8 cellular contexts compared by ENCODE assay signal in the genomic region with DNA sequence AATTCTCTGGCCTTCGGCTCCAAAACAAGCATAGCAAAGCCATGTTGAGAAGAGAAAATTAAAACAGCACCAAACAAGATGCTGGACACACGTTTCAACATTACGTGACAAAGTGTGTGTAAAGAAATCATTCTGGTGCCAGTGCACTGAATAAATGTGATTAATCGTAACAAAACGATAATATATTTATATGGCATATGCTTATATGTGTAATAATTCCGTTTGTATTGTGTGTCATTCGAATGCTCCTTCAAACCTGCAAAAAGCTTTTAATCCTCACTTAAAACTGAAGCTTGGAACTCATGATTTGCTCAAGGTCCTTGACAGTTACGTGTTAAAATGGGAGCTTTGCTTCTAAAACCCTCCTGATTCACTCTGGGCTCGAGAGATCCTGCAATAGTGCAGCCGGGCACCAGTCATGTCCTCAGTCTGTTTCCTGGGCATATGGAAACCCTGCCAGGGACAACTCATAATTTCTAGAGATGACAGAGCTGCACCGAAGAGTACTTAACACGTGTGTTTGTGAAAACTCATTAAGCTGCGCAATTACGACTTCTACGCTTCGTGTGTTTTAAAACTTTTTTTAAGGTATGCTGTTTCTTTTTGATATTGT. TPM values are rescaled to one million over a fixed set of nuclear protein-coding genes. Genes with fewer than 3 reads are reported as not detected.
DNase-seq lines count a peak whose midpoint lies in the region; ATAC-seq lines count a peak whose summit lies in the region.

No MANE protein-coding gene starts in this region.

- H3K4me1 ChIP-seq in urinary bladder (ENCODE audit: insufficient read depth): no peaks in the 10 kb centered on the region

- intact Hi-C loops in Right ventricle myocardium superior (cut with DNase I): no loop called here
- intact Hi-C loops in left cardiac atrium (cut with DNase I): loop anchor here in 1 of 2 donors (5.0 kb wide), 1 partner anchor 133 kb away; no protein-coding TSS in a partner anchor
- intact Hi-C loops in activated T-helper 2 cell treated with anti-CD3 and anti-CD28 coated beads, Interferon-gamma antibody, Interleukin-2, Interleukin-4, amounts not matched to agents 10 μg/mL and 5 μg/mL and 100 μg/mL, durations not matched to agents 14 hours and 24 hours and 36 hours (cut with micrococcal nuclease): loop anchor here (1.0 to 5.0 kb wide), 6 partner anchors 13 to 292 kb away; a partner anchor contains a TSS

- 26% methylated on average over 16 of the region's 16 CpGs for WGBS in urinary bladder

- peak overlapping the region; percentile 99 for H3K4me3 Mint-ChIP-seq in activated T-helper 2 cell treated with anti-CD3 and anti-CD28 coated beads, Interferon-gamma antibody, Interleukin-2, Interleukin-4, amounts not matched to agents 10 μg/mL and 5 μg/mL and 100 μg/mL, durations not matched to agents 14 hours and 24 hours and 36 hours (ENCODE audit: low read depth)

- H3K27ac Mint-ChIP-seq in activated T-helper 2 cell treated with anti-CD3 and anti-CD28 coated beads, Interferon-gamma antibody, Interleukin-2, Interleukin-4, amounts not matched to agents 10 μg/mL and 5 μg/mL and 100 μg/mL, durations not matched to agents 14 hours and 24 hours and 36 hours: peak overlapping the region; percentile 30

- H3K4me1 Mint-ChIP-seq in activated T-helper 2 cell treated with anti-CD3 and anti-CD28 coated beads, Interferon-gamma antibody, Interleukin-2, Interleukin-4, amounts not matched to agents 10 μg/mL and 5 μg/mL and 100 μg/mL, durations not matched to agents 14 hours and 24 hours and 36 hours (ENCODE audit: low read depth): peaks cover 33% of the 10 kb centered on the region

- peaks cover 51% of the 10 kb centered on the region for H3K36me3 Mint-ChIP-seq in activated T-helper 2 cell treated with anti-CD3 and anti-CD28 coated beads, Interferon-gamma antibody, Interleukin-2, Interleukin-4, amounts not matched to agents 10 μg/mL and 5 μg/mL and 100 μg/mL, durations not matched to agents 14 hours and 24 hours and 36 hours (ENCODE audit: low read depth)

- no peak overlapping the region for H3K27ac ChIP-seq in urinary bladder (ENCODE audit: low read depth)

- peak; percentile 34 for DNase-seq in Right ventricle myocardium superior
- DNase-seq in left cardiac atrium: no peak
- no peak for DNase-seq in activated T-helper 2 cell treated with anti-CD3 and anti-CD28 coated beads, Interferon-gamma antibody, Interleukin-2, Interleukin-4, amounts not matched to agents 10 μg/mL and 5 μg/mL and 100 μg/mL, durations not matched to agents 14 hours and 24 hours and 36 hours (ENCODE audit: low spot score)
- DNase-seq in kidney tubule cell (ENCODE audit: low spot score): peak; percentile 16
- no peak for DNase-seq in NAMALWA (ENCODE audit: low spot score)
- DNase-seq in COLO668 (lab: John Stamatoyannopoulos, UW; ENCODE audit: unreplicated experiment): no peak
- DNase-seq in NCI-H2081 (lab: John Stamatoyannopoulos, UW): no peak

- H3K27me3 Mint-ChIP-seq in activated T-helper 2 cell treated with anti-CD3 and anti-CD28 coated beads, Interferon-gamma antibody, Interleukin-2, Interleukin-4, amounts not matched to agents 10 μg/mL and 5 μg/mL and 100 μg/mL, durations not matched to agents 14 hours and 24 hours and 36 hours (ENCODE audit: low read depth): no peaks in the 10 kb centered on the region

- peaks cover 4% of the 10 kb centered on the region for H3K36me3 ChIP-seq in urinary bladder (ENCODE audit: insufficient read depth)

- peaks cover 5% of the 10 kb centered on the region for H3K9me3 Mint-ChIP-seq in activated T-helper 2 cell treated with anti-CD3 and anti-CD28 coated beads, Interferon-gamma antibody, Interleukin-2, Interleukin-4, amounts not matched to agents 10 μg/mL and 5 μg/mL and 100 μg/mL, durations not matched to agents 14 hours and 24 hours and 36 hours

- no peak for ATAC-seq in Right ventricle myocardium superior (ENCODE audit: poor library complexity)
- no peak for ATAC-seq in left cardiac atrium

- peak overlapping the region; percentile 29 for H3K4me3 ChIP-seq in urinary bladder (ENCODE audit: low read depth, low read length)

RNA-seq across cellular contexts. Expression of a gene that starts 0.7 kb away (rescaled TPM):
- total RNA-seq in Right ventricle myocardium superior (74.5 TPM), left cardiac atrium (10 to 100 TPM; 61.5 to 74.2 TPM), urinary bladder (57.3 TPM)
- 76.6 and 87.4 TPM in 2 replicates for total RNA-seq in activated T-helper 2 cell treated with anti-CD3 and anti-CD28 coated beads, Interferon-gamma antibody, Interleukin-2, Interleukin-4, amounts not matched to agents 10 μg/mL and 5 μg/mL and 100 μg/mL, durations not matched to agents 14 hours and 24 hours and 36 hours
- polyA plus RNA-seq in urinary bladder: 57.3 TPM

RNA-seq across cellular contexts. Expression of a gene that starts 30.2 kb away (rescaled TPM):
- total RNA-seq in Right ventricle myocardium superior: 21.9 TPM
- total RNA-seq in left cardiac atrium: 10 to 100 TPM; 26.9 to 28.7 TPM
- 30.1 and 30.4 TPM in 2 replicates for total RNA-seq in activated T-helper 2 cell treated with anti-CD3 and anti-CD28 coated beads, Interferon-gamma antibody, Interleukin-2, Interleukin-4, amounts not matched to agents 10 μg/mL and 5 μg/mL and 100 μg/mL, durations not matched to agents 14 hours and 24 hours and 36 hours
- 5.8 TPM for total RNA-seq in urinary bladder
- polyA plus RNA-seq in urinary bladder: 42.5 TPM

RNA-seq across cellular contexts. Expression of a gene that starts 39.9 kb away (rescaled TPM):
- total RNA-seq in Right ventricle myocardium superior (20.6 TPM), left cardiac atrium (10 to 100 TPM; 16.0 to 30.5 TPM), urinary bladder (13.4 TPM)
- 56.0 and 62.1 TPM in 2 replicates for total RNA-seq in activated T-helper 2 cell treated with anti-CD3 and anti-CD28 coated beads, Interferon-gamma antibody, Interleukin-2, Interleukin-4, amounts not matched to agents 10 μg/mL and 5 μg/mL and 100 μg/mL, durations not matched to agents 14 hours and 24 hours and 36 hours
- polyA plus RNA-seq in urinary bladder: 24.2 TPM

RNA-seq across cellular contexts. Expression of a gene that starts 44.8 kb away (rescaled TPM):
- 0.65 TPM for total RNA-seq in Right ventricle myocardium superior
- 1 to 10 TPM; 1.7 to 2.0 TPM for total RNA-seq in left cardiac atrium
- 107 TPM in 2 replicates for total RNA-seq in activated T-helper 2 cell treated with anti-CD3 and anti-CD28 coated beads, Interferon-gamma antibody, Interleukin-2, Interleukin-4, amounts not matched to agents 10 μg/mL and 5 μg/mL and 100 μg/mL, durations not matched to agents 14 hours and 24 hours and 36 hours
- 0.85 TPM for total RNA-seq in urinary bladder
- 1.8 TPM for polyA plus RNA-seq in urinary bladder

RNA-seq across cellular contexts. Expression of a gene that starts 59.8 kb away (rescaled TPM):
- total RNA-seq in Right ventricle myocardium superior (not detected), left cardiac atrium (not detected), urinary bladder (not detected)
- not detected in 2 replicates for total RNA-seq in activated T-helper 2 cell treated with anti-CD3 and anti-CD28 coated beads, Interferon-gamma antibody, Interleukin-2, Interleukin-4, amounts not matched to agents 10 μg/mL and 5 μg/mL and 100 μg/mL, durations not matched to agents 14 hours and 24 hours and 36 hours
- 0.08 TPM for polyA plus RNA-seq in urinary bladder

Comparison
In these comparisons a context has a peak if more than half of its experiments do, and no peak if none do; other contexts are left out.
1. DNase-seq: peak in Right ventricle myocardium superior (single experiment) and kidney tubule cell (single experiment); none in left cardiac atrium (single experiment), activated T-helper 2 cell treated with anti-CD3 and anti-CD28 coated beads, Interferon-gamma antibody, Interleukin-2, Interleukin-4, amounts not matched to agents 10 μg/mL and 5 μg/mL and 100 μg/mL, durations not matched to agents 14 hours and 24 hours and 36 hours (single experiment), NAMALWA (single experiment), COLO668 (single experiment) and NCI-H2081 (0 of 2).